12 cellular contexts compared by ENCODE assay signal in genomic region chr11:68013611-68014156, GRCh38. TPM values are rescaled to one million over a fixed set of nuclear protein-coding genes. Genes with fewer than 3 reads are reported as not detected.
A peak's percentile ranks its signal among the peaks of the same experiment; 100 is the strongest.
DNase-seq lines count a peak whose midpoint lies in the region; ATAC-seq and TF ChIP-seq lines count a peak whose summit lies in the region.
"Had no signal": no experiment of that assay in that cellular context is flagged by ENCODE, and none has a peak within 500 bp of the region (broad histone marks: within the 10 kb centered on the region; RNA-seq: fewer than 3 reads in every experiment).

No MANE protein-coding gene starts in this region.

- BruUV-seq in Panc1 (replicated peaks; lab: Mats Ljungman, UMichigan), result no TSS peak

- DNase-seq in Panc1 (ENCODE audit: low read depth, low spot score) (no peak), epithelial cell of prostate (ENCODE audit: low read depth, low spot score) (no peak), NCI-H2171 treated with DMSO at 0.1 percent for 48 hours (lab: John Stamatoyannopoulos, UW) (no peak), GOT3 (lab: John Stamatoyannopoulos, UW) (no peak)
- DNase-seq in activated T-cell treated with anti-CD3 and anti-CD28 coated beads, Interleukin-2, amount 50 U/mL, for 1 hour, result no peak
- DNase-seq: activated CD8-positive, alpha-beta memory T cell treated with anti-CD3 and anti-CD28 coated beads, Interleukin-2, amount 50 U/mL, for 4 hours; DMS153; NCI-H1092 had no signal

- H3K4me3 ChIP-seq in ACC112 (ENCODE audit: low read depth, low read length) (peak overlapping the region; percentile 22), Panc1 (ENCODE audit: low read depth in 2 of 2, low read length in 2 of 2) (no peak overlapping the region; a peak in 1 of 4 replicates), neutrophil (ENCODE audit: low read depth in 1 of 2, low read length in 1 of 2) (no peak overlapping the region)
- H3K4me3 ChIP-seq: skin epidermis had no signal

- H3K27me3 Mint-ChIP-seq in activated T-helper 17 cell treated with anti-CD3 and anti-CD28 coated beads, Interleukin-2, amount 50 U/mL, for 72 hours, result no peaks in the 10 kb centered on the region

- in situ Hi-C loops in Panc1 (cut with HindIII; ENCODE audit: low pct_unique_long_range_greater_than_20kb, low sequenced_read_pairs), result no loop called here

- CTCF ChIA-PET in Panc1 (lab: Charles Lee), result no interaction called here

- H3K9me3 Mint-ChIP-seq in activated T-helper 17 cell treated with anti-CD3 and anti-CD28 coated beads, Interleukin-2, amount 50 U/mL, for 72 hours, result no peaks in the 10 kb centered on the region

- H2AFZ ChIP-seq in ACC112 (ENCODE audit: low read length, unreplicated experiment), result no peak overlapping the region

- H3K4me3 Mint-ChIP-seq in activated T-helper 17 cell treated with anti-CD3 and anti-CD28 coated beads, Interleukin-2, amount 50 U/mL, for 72 hours, result no peak overlapping the region

- H3K4me1 Mint-ChIP-seq in activated T-helper 17 cell treated with anti-CD3 and anti-CD28 coated beads, Interleukin-2, amount 50 U/mL, for 72 hours, result no peaks in the 10 kb centered on the region

- intact Hi-C loops in Panc1 (cut with micrococcal nuclease; ENCODE audit: unreplicated experiment), result no loop called here

- H3K36me3 Mint-ChIP-seq in activated T-helper 17 cell treated with anti-CD3 and anti-CD28 coated beads, Interleukin-2, amount 50 U/mL, for 72 hours (ENCODE audit: low read depth), result no peaks in the 10 kb centered on the region

- H3K27me3 ChIP-seq in ACC112 (ENCODE audit: insufficient read depth, low read length) (no peaks in the 10 kb centered on the region), Panc1 (ENCODE audit: control insufficient read depth, insufficient read depth, low read length) (no peaks in the 10 kb centered on the region), neutrophil (no peaks in the 10 kb centered on the region)

- no peak overlapping the region for H3K27ac Mint-ChIP-seq in activated T-helper 17 cell treated with anti-CD3 and anti-CD28 coated beads, Interleukin-2, amount 50 U/mL, for 72 hours

- H3K4me1 ChIP-seq in ACC112 (ENCODE audit: control insufficient read depth, insufficient read depth, low read length, unreplicated experiment) (peaks cover 65% of the 10 kb centered on the region), Panc1 (ENCODE audit: control insufficient read depth, insufficient read depth, low read length) (peaks cover 85% of the 10 kb centered on the region), neutrophil (ENCODE audit: control insufficient read depth in 1 of 2, insufficient read depth in 1 of 2, low read depth in 1 of 2, low read length in 1 of 2) (peaks cover 60% of the 10 kb centered on the region in 2 experiments)

- TF ChIP-seq CTCF in Panc1 (IDR thresholded peaks at IDR 0.05) (no peak), neutrophil (IDR thresholded peaks at IDR 0.05) (no peak)

- H3K9me3 ChIP-seq in Panc1 (ENCODE audit: control insufficient read depth, insufficient read depth, low read depth, low read length) (no peaks in the 10 kb centered on the region), neutrophil (no peaks in the 10 kb centered on the region)

- ATAC-seq in Panc1, result no peak
- ATAC-seq in activated T-helper 17 cell treated with anti-CD3 and anti-CD28 coated beads, Interleukin-2, amount 50 U/mL, for 72 hours (replicated peaks), result no peak

- H3K36me3 ChIP-seq in ACC112 (ENCODE audit: insufficient read depth, low read length) (no peaks in the 10 kb centered on the region), Panc1 (ENCODE audit: control insufficient read depth, insufficient read depth, low read length) (no peaks in the 10 kb centered on the region), neutrophil (peaks cover 43% of the 10 kb centered on the region)

- POLR2A ChIA-PET in Panc1 (lab: Charles Lee), result interaction anchor here (0.6 kb wide), 2 partner anchors 20 to 48 kb away, joined by 3 to 5 read pairs; no protein-coding TSS in a partner anchor

- H3K79me2 ChIP-seq in ACC112 (ENCODE audit: control insufficient read depth, insufficient read depth, low read length, unreplicated experiment), result peaks cover 25% of the 10 kb centered on the region

- peak overlapping the region; percentile 93 for H3K27ac ChIP-seq in ACC112 (ENCODE audit: low read depth, low read length)
- H3K27ac ChIP-seq in Panc1 (ENCODE audit: low read length), result peak overlapping the region; percentile 92
- peak overlapping the region; percentile 85 for H3K27ac ChIP-seq in epithelial cell of prostate
- peak overlapping the region; percentile 95 for H3K27ac ChIP-seq in neutrophil

RNA-seq across cellular contexts. Expression of gene ALDH3B1, which starts 3.6 kb away (rescaled TPM):
- total RNA-seq in Panc1 (2021; ENCODE audit: unreplicated experiment), result 18.3 TPM
- 25.3 TPM for polyA plus RNA-seq in Panc1 (2012; ENCODE audit: insufficient read length)
- total RNA-seq in activated T-helper 17 cell treated with anti-CD3 and anti-CD28 coated beads, Interleukin-2, amount 50 U/mL, for 72 hours, result under 1 TPM in 1 of 2 donors, not detected in 1; 0.08 TPM

RNA-seq across cellular contexts. Expression of gene UNC93B1, which starts 9.8 kb away (rescaled TPM):
- 54.1 TPM for total RNA-seq in Panc1 (2021; ENCODE audit: unreplicated experiment)
- polyA plus RNA-seq in Panc1 (2012; ENCODE audit: insufficient read length), result 74.9 TPM
- 10 to 100 TPM; 13.1 to 14.8 TPM for total RNA-seq in activated T-helper 17 cell treated with anti-CD3 and anti-CD28 coated beads, Interleukin-2, amount 50 U/mL, for 72 hours

RNA-seq across cellular contexts. Expression of gene NDUFS8, which starts 16.8 kb away (rescaled TPM):
- total RNA-seq in Panc1 (2021; ENCODE audit: unreplicated experiment), result 289 TPM
- 558 TPM for polyA plus RNA-seq in Panc1 (2012; ENCODE audit: insufficient read length)
- total RNA-seq in activated T-helper 17 cell treated with anti-CD3 and anti-CD28 coated beads, Interleukin-2, amount 50 U/mL, for 72 hours, result 100 to 1,000 TPM in 1 of 2 donors, 10 to 100 TPM in 1; 75.0 to 131 TPM

RNA-seq across cellular contexts. Expression of gene TCIRG1, which starts 25.1 kb away (rescaled TPM):
- total RNA-seq in Panc1 (2021; ENCODE audit: unreplicated experiment), result 158 TPM
- 192 TPM for polyA plus RNA-seq in Panc1 (2012; ENCODE audit: insufficient read length)
- 100 to 1,000 TPM; 217 to 244 TPM for total RNA-seq in activated T-helper 17 cell treated with anti-CD3 and anti-CD28 coated beads, Interleukin-2, amount 50 U/mL, for 72 hours

Comparison
In these comparisons a context has a peak if more than half of its experiments do, and no peak if none do; other contexts are left out.
1. RNA of gene ALDH3B1, which starts 3.6 kb away (total RNA-seq): 18.3 TPM in Panc1 (single experiment); 0.08 TPM in activated T-helper 17 cell treated with anti-CD3 and anti-CD28 coated beads, Interleukin-2, amount 50 U/mL, for 72 hours; every median in the first group is over 10 times any median in the second.
2. Peak in every context shown above with its lines, with median percentiles within 50 percentile points of each other: H3K27ac ChIP-seq.